23 cellular contexts compared by ENCODE assay signal in the genomic region with DNA sequence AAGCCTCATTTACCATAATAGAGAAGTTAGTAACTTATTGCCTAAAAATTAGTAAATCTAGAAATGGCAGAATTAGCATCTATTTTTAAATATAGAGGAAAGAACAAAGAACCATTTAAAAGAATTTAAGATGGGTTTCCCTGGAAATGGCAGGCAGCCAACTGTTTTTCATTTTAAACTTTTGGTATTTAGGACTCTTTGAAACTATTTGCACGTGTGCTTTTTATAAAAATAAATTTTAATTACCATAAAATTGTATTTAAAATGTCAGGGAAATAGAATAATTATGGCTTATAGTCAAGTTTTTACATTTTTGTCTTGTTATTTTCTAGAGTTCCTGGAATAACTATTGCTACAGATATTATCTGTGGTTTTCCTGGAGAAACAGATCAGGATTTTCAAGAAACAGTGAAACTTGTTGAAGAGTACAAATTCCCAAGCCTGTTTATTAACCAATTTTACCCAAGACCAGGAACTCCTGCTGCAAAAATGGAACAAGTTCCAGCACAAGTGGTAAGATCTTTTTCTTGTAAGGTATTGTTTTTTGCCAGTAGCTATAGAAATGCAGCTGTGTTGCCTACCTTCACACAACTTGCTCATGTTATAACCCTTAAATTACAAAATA.
A peak's percentile ranks its signal among the peaks of the same experiment; 100 is the strongest.
DNase-seq lines count a peak whose midpoint lies in the region; ATAC-seq, FAIRE-seq and TF ChIP-seq lines count a peak whose summit lies in the region.
"Had no signal": no experiment of that assay in that cellular context is flagged by ENCODE, and none has a peak within 500 bp of the region (broad histone marks: within the 10 kb centered on the region; RNA-seq: fewer than 3 reads in every experiment).

No MANE protein-coding gene starts in this region.

- DNase-seq in LHCN-M2 (ENCODE audit: low read depth) (peak; percentile 11), astrocyte of the cerebellum (ENCODE audit: low read depth) (peak; percentile 29), fibroblast of the aortic adventitia (ENCODE audit: low read depth) (peak; percentile 46), small intestine (no peak), NCI-H128 (lab: John Stamatoyannopoulos, UW; ENCODE audit: unreplicated experiment) (no peak), foreskin fibroblast (no peak)
- DNase-seq: activated naive CD4-positive, alpha-beta T cell treated with anti-CD3 and anti-CD28 coated beads for 36 hours; activated T-cell treated with anti-CD3 and anti-CD28 coated beads, Interleukin-2, amount 50 U/mL, for 1 hour; anterior cingulate cortex; CD8-positive, alpha-beta T cell; heart left ventricle; left ventricle myocardium superior; NCI-H187; NCI-H526; stimulated activated CD4-positive, alpha-beta T cell treated with anti-CD3 and anti-CD28 coated beads, Interleukin-4, amount 100 ng/mL, for 24 hours; stimulated activated naive CD4-positive, alpha-beta T cell treated with Interleukin-2 at 50 U/mL for 16 hours; T-helper 9 cell; tibial artery had no signal

- no peak for TF ChIP-seq CTCF in astrocyte of the cerebellum (IDR thresholded peaks at IDR 0.05; ENCODE audit: low read depth, low read length, missing control alignments)
- no peak for TF ChIP-seq CTCF in fibroblast of the aortic adventitia (IDR thresholded peaks at IDR 0.05; ENCODE audit: insufficient read depth, low read length)
- TF ChIP-seq CTCF in foreskin fibroblast (IDR thresholded peaks at IDR 0.05; ENCODE audit: low read depth, low read length): no peak

- no peaks in the 10 kb centered on the region for H3K36me3 ChIP-seq in small intestine (ENCODE audit: control insufficient read depth in 2 of 2, insufficient read depth in 2 of 2, low read length in 2 of 2)
- H3K36me3 ChIP-seq: neural progenitor cell had no signal

- no peak overlapping the region for H3K4me3 ChIP-seq in astrocyte of the cerebellum (ENCODE audit: low read depth, low read length)
- H3K4me3 ChIP-seq in fibroblast of the aortic adventitia (ENCODE audit: low read depth, low read length): no peak overlapping the region
- H3K4me3 ChIP-seq in small intestine (ENCODE audit: low read depth in 1 of 2, low read length in 2 of 2): no peak overlapping the region
- no peak overlapping the region for H3K4me3 ChIP-seq in foreskin fibroblast (ENCODE audit: low read depth in 1 of 2, low read length in 2 of 2)
- H3K4me3 ChIP-seq: heart left ventricle, neural progenitor cell, skin epidermis, tibial artery had no signal

- H3K9me3 ChIP-seq in small intestine (ENCODE audit: control insufficient read depth, low read depth): no peaks in the 10 kb centered on the region
- H3K9me3 ChIP-seq: tibial artery had no signal

- no peak for ATAC-seq in HG02938 (IDR thresholded peaks at IDR 0.05; ENCODE audit: unreplicated experiment)
- ATAC-seq: activated CD4-positive, CD25-positive, alpha-beta regulatory T cell treated with anti-CD3 and anti-CD28 coated beads, Interleukin-2, amount 50 U/mL, for 24 hours; CD8-positive, alpha-beta T cell; heart left ventricle; left ventricle myocardium superior had no signal

- 44 to 66% (median 48%) methylated on average over 1 of the region's 1 CpG for WGBS in small intestine, 3 donors

- peak; percentile 55 for FAIRE-seq in small intestine (lab: Jason Lieb, UNC)

- in situ Hi-C loops in astrocyte of the cerebellum (cut with HindIII; ENCODE audit: low sequenced_read_pairs): no loop called here

- H3K27ac ChIP-seq in small intestine (ENCODE audit: low read depth in 1 of 2, low read length in 1 of 2): no peak overlapping the region
- H3K27ac ChIP-seq: heart left ventricle, KMS-11, neural progenitor cell, skin epidermis, tibial artery had no signal

- no peaks in the 10 kb centered on the region for H3K4me1 ChIP-seq in small intestine (ENCODE audit: control insufficient read depth in 2 of 2, insufficient read depth in 1 of 2, low read depth in 1 of 2, low read length in 1 of 2)
- H3K4me1 ChIP-seq: neural progenitor cell, tibial artery had no signal

- no peaks in the 10 kb centered on the region for H3K27me3 ChIP-seq in small intestine (ENCODE audit: control insufficient read depth in 2 of 2, insufficient read depth in 2 of 2, low read length in 2 of 2)
- H3K27me3 ChIP-seq: heart left ventricle, neural progenitor cell, tibial artery had no signal

Comparison
In these comparisons a context has a peak if more than half of its experiments do, and no peak if none do; other contexts are left out.
1. DNase-seq: peak in LHCN-M2 (single experiment), astrocyte of the cerebellum (single experiment) and fibroblast of the aortic adventitia (single experiment); none in small intestine (single experiment), NCI-H128 (single experiment) and foreskin fibroblast (0 of 2).